1 cellular context compared by ENCODE assay signal in the genomic region with DNA sequence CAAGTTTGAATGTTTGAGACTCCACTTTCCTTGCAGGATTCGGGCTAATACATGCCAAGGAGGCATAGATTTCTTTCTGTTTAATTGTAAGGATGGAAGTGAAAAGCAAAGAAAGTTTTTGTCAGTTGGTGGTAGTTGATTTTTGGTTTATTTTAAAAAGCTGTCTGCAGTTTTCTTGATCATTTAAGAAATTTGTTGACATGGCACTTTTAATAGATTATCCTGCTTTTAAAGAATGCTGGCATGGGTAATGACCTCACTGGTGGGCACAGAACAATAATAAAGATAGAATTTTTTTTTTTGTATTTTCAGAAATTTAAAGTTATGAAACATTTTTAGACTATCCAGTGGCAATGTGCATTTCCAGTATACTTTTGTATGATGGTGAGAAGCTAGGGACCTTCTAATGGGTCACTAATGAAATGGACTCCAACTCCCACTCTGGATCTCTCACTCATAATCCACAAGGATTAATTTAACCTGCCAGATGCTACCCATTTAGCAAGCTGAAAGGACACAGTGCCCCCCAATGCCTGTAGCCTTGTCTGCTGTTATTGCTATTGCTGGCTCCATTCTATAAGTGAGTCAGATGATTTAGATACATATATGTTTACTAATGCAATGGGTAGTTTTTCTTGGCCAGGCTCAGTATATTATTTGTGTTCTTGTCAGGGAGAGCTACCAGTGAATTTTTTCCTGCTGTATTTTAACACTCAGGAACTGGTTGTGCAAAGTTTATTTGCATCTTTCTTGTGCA.
TF ChIP-seq lines count a peak whose summit lies in the region.

No MANE protein-coding gene starts in this region.

TF ChIP-seq in HepG2, 621 proteins besides CTCF, POLR2A, EP300 and RAD21 (continued from another document):
- no peak for TF ChIP-seq CREM (IDR thresholded peaks at IDR 0.05)
- TF ChIP-seq CREM (CRISPR knock-in tag; IDR thresholded peaks at IDR 0.05): no peak
- peak; percentile 71 to 91; a peak in 3 of 4 replicates for TF ChIP-seq MAFK (conservative IDR thresholded peaks at IDR 0.05 in 1 of 2, IDR thresholded peaks at IDR 0.05 in 1 of 2; ENCODE audit: low read length in 2 of 2)
- TF ChIP-seq ZNF746 (CRISPR knock-in tag; IDR thresholded peaks at IDR 0.05): no peak
- TF ChIP-seq, protein P1, sequence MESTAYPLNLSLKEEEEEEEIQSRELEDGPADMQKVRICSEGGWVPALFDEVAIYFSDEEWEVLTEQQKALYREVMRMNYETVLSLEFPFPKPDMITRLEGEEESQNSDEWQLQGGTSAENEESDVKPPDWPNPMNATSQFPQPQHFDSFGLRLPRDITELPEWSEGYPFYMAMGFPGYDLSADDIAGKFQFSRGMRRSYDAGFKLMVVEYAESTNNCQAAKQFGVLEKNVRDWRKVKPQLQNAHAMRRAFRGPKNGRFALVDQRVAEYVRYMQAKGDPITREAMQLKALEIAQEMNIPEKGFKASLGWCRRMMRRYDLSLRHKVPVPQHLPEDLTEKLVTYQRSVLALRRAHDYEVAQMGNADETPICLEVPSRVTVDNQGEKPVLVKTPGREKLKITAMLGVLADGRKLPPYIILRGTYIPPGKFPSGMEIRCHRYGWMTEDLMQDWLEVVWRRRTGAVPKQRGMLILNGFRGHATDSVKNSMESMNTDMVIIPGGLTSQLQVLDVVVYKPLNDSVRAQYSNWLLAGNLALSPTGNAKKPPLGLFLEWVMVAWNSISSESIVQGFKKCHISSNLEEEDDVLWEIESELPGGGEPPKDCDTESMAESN (CRISPR knock-in tag; conservative IDR thresholded peaks at IDR 0.05): no peak
- TF ChIP-seq NPAS2 (CRISPR knock-in tag; IDR thresholded peaks at IDR 0.05; ENCODE audit: borderline replicate concordance): no peak
- TF ChIP-seq ZNF550 (CRISPR knock-in tag; IDR thresholded peaks at IDR 0.05; ENCODE audit: borderline replicate concordance): no peak
- TF ChIP-seq, protein P2, sequence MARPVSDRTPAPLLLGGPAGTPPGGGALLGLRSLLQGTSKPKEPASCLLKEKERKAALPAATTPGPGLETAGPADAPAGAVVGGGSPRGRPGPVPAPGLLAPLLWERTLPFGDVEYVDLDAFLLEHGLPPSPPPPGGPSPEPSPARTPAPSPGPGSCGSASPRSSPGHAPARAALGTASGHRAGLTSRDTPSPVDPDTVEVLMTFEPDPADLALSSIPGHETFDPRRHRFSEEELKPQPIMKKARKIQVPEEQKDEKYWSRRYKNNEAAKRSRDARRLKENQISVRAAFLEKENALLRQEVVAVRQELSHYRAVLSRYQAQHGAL (CRISPR knock-in tag; IDR thresholded peaks at IDR 0.05; ENCODE audit: not compliant biosample characterization): no peak
- no peak for TF ChIP-seq FOSL1 (CRISPR knock-in tag; IDR thresholded peaks at IDR 0.05; ENCODE audit: borderline replicate concordance)
- TF ChIP-seq MAFF (IDR thresholded peaks at IDR 0.05; ENCODE audit: low read depth, low read length): peak; percentile 82
